In genomic region chr2:163838890-163839289, GRCh38 we compare ENCODE assay signal across 19 cellular contexts.
DNase-seq lines count a peak whose midpoint lies in the region; ATAC-seq and TF ChIP-seq lines count a peak whose summit lies in the region.
"Had no signal": no experiment of that assay in that cellular context is flagged by ENCODE, and none has a peak within 500 bp of the region (broad histone marks: within the 10 kb centered on the region; RNA-seq: fewer than 3 reads in every experiment).

No MANE protein-coding gene starts in this region.

- H3K27me3 Mint-ChIP-seq in GM23338 (ENCODE audit: insufficient read depth, low read depth, poor library complexity) = no peaks in the 10 kb centered on the region
- H3K27me3 Mint-ChIP-seq in CD8-positive, alpha-beta T cell (ENCODE audit: low read depth) = no peaks in the 10 kb centered on the region
- H3K27me3 Mint-ChIP-seq: CD4-positive, alpha-beta memory T cell had no signal

- CTCF ChIA-PET in CD8-positive, alpha-beta T cell (lab: Charles Lee) = no interaction called here

- peak overlapping the region; percentile 15 for H2AFZ ChIP-seq in ACC112 (ENCODE audit: low read length, unreplicated experiment)
- H2AFZ ChIP-seq in GM23338 = peak overlapping the region; percentile 41; the same call in 1 of the 2 replicates

- H3K27ac Mint-ChIP-seq in GM23338 = no peak overlapping the region
- H3K27ac Mint-ChIP-seq in CD8-positive, alpha-beta T cell = no peak overlapping the region

- no peaks in the 10 kb centered on the region for H3K36me3 ChIP-seq in ACC112 (ENCODE audit: insufficient read depth, low read length)
- H3K36me3 ChIP-seq in GM23338 (ENCODE audit: insufficient read depth) = no peaks in the 10 kb centered on the region
- no peaks in the 10 kb centered on the region for H3K36me3 ChIP-seq in CD8-positive, alpha-beta T cell (ENCODE audit: insufficient read depth, low read length)

- H3K36me3 Mint-ChIP-seq in GM23338 (ENCODE audit: low read depth) = no peaks in the 10 kb centered on the region
- no peaks in the 10 kb centered on the region for H3K36me3 Mint-ChIP-seq in CD8-positive, alpha-beta T cell
- H3K36me3 Mint-ChIP-seq: CD4-positive, alpha-beta memory T cell had no signal

- TF ChIP-seq CTCF in GM23338 (conservative IDR thresholded peaks at IDR 0.05; ENCODE audit: low read depth in 2 of 2) = no peak
- no peak for TF ChIP-seq CTCF in CD8-positive, alpha-beta T cell (IDR thresholded peaks at IDR 0.05)

- H3K27me3 ChIP-seq in ACC112 (ENCODE audit: insufficient read depth, low read length) (no peaks in the 10 kb centered on the region), GM23338 (ENCODE audit: insufficient read depth) (no peaks in the 10 kb centered on the region)
- H3K27me3 ChIP-seq in CD8-positive, alpha-beta T cell (ENCODE audit: insufficient read depth, low read length) = no peaks in the 10 kb centered on the region

- intact Hi-C loops in CD8-positive, alpha-beta T cell (cut with DNase I, micrococcal nuclease) = no loop called here

- no peaks in the 10 kb centered on the region for H3F3A ChIP-seq in GM23338 (replicated peaks; ENCODE audit: low read depth)

- H3K4me3 ChIP-seq in ACC112 (ENCODE audit: low read depth, low read length) (no peak overlapping the region), GM23338 (no peak overlapping the region)
- no peak overlapping the region for H3K4me3 ChIP-seq in CD8-positive, alpha-beta T cell (ENCODE audit: low read depth, low read length)
- H3K4me3 ChIP-seq: A549, GM12878 had no signal

- no peaks in the 10 kb centered on the region; the same call in 2 of the 3 replicates for H3K4me1 Mint-ChIP-seq in GM23338
- no peaks in the 10 kb centered on the region for H3K4me1 Mint-ChIP-seq in CD8-positive, alpha-beta T cell (ENCODE audit: low read depth)
- H3K4me1 Mint-ChIP-seq: CD4-positive, alpha-beta memory T cell had no signal

- H4K20me1 ChIP-seq in GM23338 (replicated peaks; ENCODE audit: insufficient read depth) = no peaks in the 10 kb centered on the region

- ATAC-seq in GM23338 = no peak
- ATAC-seq in HG02885 (IDR thresholded peaks at IDR 0.05; ENCODE audit: poor library complexity, unreplicated experiment) = peak; percentile 50
- no peak for ATAC-seq in CD8-positive, alpha-beta T cell
- ATAC-seq: A549, GM12878 had no signal

- no peak overlapping the region for H3K27ac ChIP-seq in ACC112 (ENCODE audit: low read depth, low read length)
- H3K27ac ChIP-seq in GM23338 (ENCODE audit: low read depth) = no peak overlapping the region
- H3K27ac ChIP-seq in CD8-positive, alpha-beta T cell (ENCODE audit: low read depth, low read length) = no peak overlapping the region
- H3K27ac ChIP-seq: A549 had no signal

- DNase-seq in GM23338 (ENCODE audit: low spot score) (no peak), OCI-M2 (lab: John Stamatoyannopoulos, UW; ENCODE audit: unreplicated experiment) (no peak), DMS153 treated with DMSO at 0.1 percent for 48 hours (lab: John Stamatoyannopoulos, UW; ENCODE audit: unreplicated experiment) (no peak)
- no peak for DNase-seq in CD8-positive, alpha-beta T cell
- DNase-seq: 8988T; C1 segment of cervical spinal cord; Caco-2; CD4-positive, alpha-beta memory T cell; DMS153; DMS79; EL; GDM1; GOT3; H7; HCEC 1CT had no signal

- H3K9me2 ChIP-seq in GM23338 (ENCODE audit: insufficient read depth) = no peaks in the 10 kb centered on the region

- no peaks in the 10 kb centered on the region for H3K9me3 ChIP-seq in CD8-positive, alpha-beta T cell (ENCODE audit: low read length)
- H3K9me3 ChIP-seq: A549, Caco-2 had no signal

- no peaks in the 10 kb centered on the region for H3K9me3 Mint-ChIP-seq in GM23338
- H3K9me3 Mint-ChIP-seq in CD8-positive, alpha-beta T cell = peaks cover 11% of the 10 kb centered on the region

- POLR2A ChIA-PET in CD8-positive, alpha-beta T cell (lab: Charles Lee) = no interaction called here

- H3K4me2 ChIP-seq in GM23338 = no peak overlapping the region
- H3K4me2 ChIP-seq: A549 had no signal

- H3K79me2 ChIP-seq in ACC112 (ENCODE audit: control insufficient read depth, insufficient read depth, low read length, unreplicated experiment) = no peaks in the 10 kb centered on the region
- no peaks in the 10 kb centered on the region for H3K79me2 ChIP-seq in GM23338 (replicated peaks; ENCODE audit: insufficient read depth)

- H3K4me1 ChIP-seq in ACC112 (ENCODE audit: control insufficient read depth, insufficient read depth, low read length, unreplicated experiment) = no peaks in the 10 kb centered on the region
- peaks cover 4% of the 10 kb centered on the region; the same call in 1 of the 2 replicates for H3K4me1 ChIP-seq in GM23338 (ENCODE audit: insufficient read depth)
- no peaks in the 10 kb centered on the region for H3K4me1 ChIP-seq in CD8-positive, alpha-beta T cell (ENCODE audit: insufficient read depth, low read length)
- H3K4me1 ChIP-seq: A549 had no signal

- H3K4me3 Mint-ChIP-seq in GM23338 = no peak overlapping the region
- H3K4me3 Mint-ChIP-seq in CD8-positive, alpha-beta T cell = no peak overlapping the region
- H3K4me3 Mint-ChIP-seq: CD4-positive, alpha-beta memory T cell had no signal

TF ChIP-seq in GM23338, 12 proteins besides CTCF, POLR2A, EP300 and RAD21:
- no peak for TF ChIP-seq ZNF462 (CRISPR knock-in tag; IDR thresholded peaks at IDR 0.05)
- no peak for TF ChIP-seq ETS1 (IDR thresholded peaks at IDR 0.05)
- TF ChIP-seq CREB1 (CRISPR knock-in tag; IDR thresholded peaks at IDR 0.05; ENCODE audit: low read depth) = no peak
- no peak for TF ChIP-seq EZH2phosphoT487 (IDR thresholded peaks at IDR 0.05; ENCODE audit: unreplicated experiment)
- no peak for TF ChIP-seq POLR2AphosphoS5 (IDR thresholded peaks at IDR 0.05; ENCODE audit: low read depth)
- no peak for TF ChIP-seq ZNF114 (CRISPR knock-in tag; IDR thresholded peaks at IDR 0.05)
TF ChIP-seq in GM23338: peak in this region for 0.
